Comparison of ENCODE assay signal across 2 cellular contexts in the genomic region with DNA sequence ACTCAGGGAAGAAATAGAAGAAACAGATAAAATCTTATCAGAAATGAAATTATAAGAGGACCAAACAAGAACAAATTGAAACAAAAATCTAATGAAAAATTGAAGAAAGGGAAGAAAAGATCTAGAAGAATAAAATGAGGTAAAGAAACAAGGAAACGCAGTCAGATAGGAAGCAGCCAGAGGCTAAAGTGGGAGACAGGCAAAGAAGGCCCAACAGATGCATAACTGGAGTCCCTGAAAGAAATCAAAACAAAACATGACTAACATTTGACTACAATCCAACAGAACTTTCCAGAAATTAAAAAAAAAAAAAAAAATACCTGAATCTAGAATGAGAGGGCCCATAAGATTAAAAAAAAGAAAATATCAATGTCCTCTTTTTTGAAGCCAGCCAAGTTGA.
TF ChIP-seq lines count a peak whose summit lies in the region.

No MANE protein-coding gene starts in this region.

TF ChIP-seq in IMR-90, 13 proteins besides CTCF, POLR2A, EP300 and RAD21:
- TF ChIP-seq MXI1 (IDR thresholded peaks at IDR 0.05; ENCODE audit: borderline replicate concordance, low read depth, low read length): no peak
- TF ChIP-seq, protein P1, sequence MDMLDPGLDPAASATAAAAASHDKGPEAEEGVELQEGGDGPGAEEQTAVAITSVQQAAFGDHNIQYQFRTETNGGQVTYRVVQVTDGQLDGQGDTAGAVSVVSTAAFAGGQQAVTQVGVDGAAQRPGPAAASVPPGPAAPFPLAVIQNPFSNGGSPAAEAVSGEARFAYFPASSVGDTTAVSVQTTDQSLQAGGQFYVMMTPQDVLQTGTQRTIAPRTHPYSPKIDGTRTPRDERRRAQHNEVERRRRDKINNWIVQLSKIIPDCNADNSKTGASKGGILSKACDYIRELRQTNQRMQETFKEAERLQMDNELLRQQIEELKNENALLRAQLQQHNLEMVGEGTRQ (IDR thresholded peaks at IDR 0.05; ENCODE audit: low read depth, low read length): no peak
- no peak for TF ChIP-seq BHLHE40 (IDR thresholded peaks at IDR 0.05; ENCODE audit: low read depth, low read length)
- TF ChIP-seq MAFK (IDR thresholded peaks at IDR 0.05; ENCODE audit: low read depth, low read length): no peak
- no peak for TF ChIP-seq MAZ (IDR thresholded peaks at IDR 0.05; ENCODE audit: borderline replicate concordance, low read depth, low read length)
- TF ChIP-seq ELK1 (IDR thresholded peaks at IDR 0.05; ENCODE audit: borderline replicate concordance, low read depth, low read length): no peak
- TF ChIP-seq RFX5 (IDR thresholded peaks at IDR 0.05; ENCODE audit: low read depth, low read length): no peak
- no peak for TF ChIP-seq SMC3 (IDR thresholded peaks at IDR 0.05; ENCODE audit: low read depth, low read length)
- TF ChIP-seq NFE2L2 (IDR thresholded peaks at IDR 0.05; ENCODE audit: low read depth, low read length): no peak
- TF ChIP-seq RCOR1 (IDR thresholded peaks at IDR 0.05; ENCODE audit: insufficient replicate concordance, low read length): no peak
- TF ChIP-seq FOS (IDR thresholded peaks at IDR 0.05; ENCODE audit: low read depth, low read length): no peak
- TF ChIP-seq CHD1 (IDR thresholded peaks at IDR 0.05; ENCODE audit: low read depth, low read length): no peak
- TF ChIP-seq CEBPB (IDR thresholded peaks at IDR 0.05; ENCODE audit: low read depth, low read length): no peak

TF ChIP-seq in endothelial cell of umbilical vein, 7 proteins besides CTCF, POLR2A, EP300 and RAD21:
- TF ChIP-seq MYC (IDR thresholded peaks at IDR 0.05; ENCODE audit: low read depth, low read length) (no peak), MAX (IDR thresholded peaks at IDR 0.05; ENCODE audit: insufficient read depth, insufficient read length) (no peak), FOS (IDR thresholded peaks at IDR 0.05; ENCODE audit: borderline replicate concordance, insufficient read depth, low read length) (no peak), GATA2 (IDR thresholded peaks at IDR 0.05; ENCODE audit: insufficient read depth, insufficient read length, low read depth, low read length) (no peak), EZH2 (IDR thresholded peaks at IDR 0.05; ENCODE audit: borderline replicate concordance, low read depth, low read length, severe bottlenecking) (no peak), POLR2AphosphoS5 (IDR thresholded peaks at IDR 0.05; ENCODE audit: insufficient read depth, low read depth, low read length) (no peak), JUN (IDR thresholded peaks at IDR 0.05; ENCODE audit: borderline replicate concordance, insufficient read depth, insufficient read length, low read depth) (no peak)
